Comparison of ENCODE assay signal across 10 cellular contexts in genomic region chr12:19338405-19338804, GRCh38.
"Had no signal": no experiment of that assay in that cellular context is flagged by ENCODE, and none has a peak within 500 bp of the region (broad histone marks: within the 10 kb centered on the region; RNA-seq: fewer than 3 reads in every experiment).

No MANE protein-coding gene starts in this region.

- H3K9me3 ChIP-seq: prostate gland had no signal

- H3K36me3 ChIP-seq: prostate gland, thoracic aorta had no signal

- H3K4me3 ChIP-seq: prostate gland, sigmoid colon, thoracic aorta had no signal

- H3K27me3 ChIP-seq: sigmoid colon had no signal

- H3K4me1 ChIP-seq: prostate gland, sigmoid colon had no signal

- H3K27ac ChIP-seq: prostate gland, sigmoid colon, thoracic aorta had no signal

- DNase-seq: activated CD4-positive, alpha-beta T cell treated with anti-CD3 and anti-CD28 coated beads, Interleukin-2, amount 50 U/mL, for 4 hours; activated CD4-positive, CD25-positive, alpha-beta regulatory T cell treated with anti-CD3 and anti-CD28 coated beads, Interleukin-2, amount 50 U/mL, for 72 hours; activated T-cell treated with anti-CD3 and anti-CD28 coated beads, Interleukin-2, amount 50 U/mL, for 1 hour; amniotic stem cell; nephron progenitor cell; sigmoid colon; stimulated activated CD4-positive, alpha-beta T cell treated with anti-CD3 and anti-CD28 coated beads, Interleukin-4, amount 100 ng/mL, for 1 hour; T-helper 9 cell had no signal
